1 cellular context compared by ENCODE assay signal in genomic region chr3:4986611-4987373, GRCh38.
TF ChIP-seq lines count a peak whose summit lies in the region.

No MANE protein-coding gene starts in this region.

TF ChIP-seq in GM12878, 131 proteins besides CTCF, POLR2A, EP300 and RAD21 (continued from another document):
- no peak for TF ChIP-seq HCFC1 (IDR thresholded peaks at IDR 0.05; ENCODE audit: low read length)
- no peak; the same call in 1 of the 2 replicates for TF ChIP-seq CHD1 (IDR thresholded peaks at IDR 0.05; ENCODE audit: low read depth, low read length)
- TF ChIP-seq RFX5 (IDR thresholded peaks at IDR 0.05; ENCODE audit: low read depth, low read length): no peak
- TF ChIP-seq ZNF592 (IDR thresholded peaks at IDR 0.05): peak; percentile 77; the same call in 1 of the 2 replicates
- peak; percentile 57 for TF ChIP-seq TBL1XR1 (IDR thresholded peaks at IDR 0.05; ENCODE audit: low read depth, low read length)
- TF ChIP-seq TAF1 (IDR thresholded peaks at IDR 0.05; ENCODE audit: borderline replicate concordance, low read depth, low read length): peak; percentile 76
- TF ChIP-seq ZNF24 (IDR thresholded peaks at IDR 0.05): 0 out of 2 replicates have a peak, but pooled peaks have one; percentile 27
- TF ChIP-seq MYC (IDR thresholded peaks at IDR 0.05; ENCODE audit: insufficient read depth, insufficient read length, insufficient replicate concordance, low read length, severe bottlenecking): no peak
- no peak for TF ChIP-seq BRCA1 (IDR thresholded peaks at IDR 0.05; ENCODE audit: low read depth, low read length)
- TF ChIP-seq KLF5 (IDR thresholded peaks at IDR 0.05; ENCODE audit: partially characterized antibody): no peak
- TF ChIP-seq SKIL (IDR thresholded peaks at IDR 0.05; ENCODE audit: low read depth, poor library complexity, severe bottlenecking): no peak
- TF ChIP-seq BHLHE40 (IDR thresholded peaks at IDR 0.05; ENCODE audit: borderline replicate concordance in 1 of 2, low read depth in 2 of 2, low read length in 1 of 2): peak; percentile 98 to 99
- no peak for TF ChIP-seq HDAC2 (IDR thresholded peaks at IDR 0.05)
- peak; percentile 70; the same call in 2 of the 3 replicates for TF ChIP-seq POU2F2 (IDR thresholded peaks at IDR 0.05; ENCODE audit: borderline replicate concordance, low read depth, low read length)
- peak; percentile 94 for TF ChIP-seq DPF2 (IDR thresholded peaks at IDR 0.05)
- TF ChIP-seq NFIC (IDR thresholded peaks at IDR 0.05; ENCODE audit: low read depth, low read length): no peak
- no peak for TF ChIP-seq ZBTB33 (IDR thresholded peaks at IDR 0.05)
- no peak for TF ChIP-seq USF1 (IDR thresholded peaks at IDR 0.05; ENCODE audit: borderline replicate concordance, extremely low read length, insufficient read depth, low read depth, low read length)
- no peak for TF ChIP-seq SPI1 (IDR thresholded peaks at IDR 0.05; ENCODE audit: borderline replicate concordance, insufficient read depth, low read depth, low read length)
- no peak for TF ChIP-seq EZH2 (IDR thresholded peaks at IDR 0.05; ENCODE audit: borderline replicate concordance, control insufficient read depth, low read depth, low read length)
- TF ChIP-seq RCOR1 (conservative IDR thresholded peaks at IDR 0.05; ENCODE audit: low read depth, low read length): no peak; the same call in 1 of the 2 replicates
- peak; percentile 89 for TF ChIP-seq NBN (IDR thresholded peaks at IDR 0.05)
- 0 out of 2 replicates have a peak, but pooled peaks have one; percentile 50 for TF ChIP-seq TCF7 (IDR thresholded peaks at IDR 0.05; ENCODE audit: borderline replicate concordance)
- TF ChIP-seq PBX3 (IDR thresholded peaks at IDR 0.05; ENCODE audit: insufficient replicate concordance, low read depth, low read length): no peak
- no peak for TF ChIP-seq CEBPZ (IDR thresholded peaks at IDR 0.05; ENCODE audit: low read depth, low read length)
- no peak for TF ChIP-seq SUPT20H (IDR thresholded peaks at IDR 0.05; ENCODE audit: borderline replicate concordance, control insufficient read depth, low read depth, low read length)
- TF ChIP-seq PML (IDR thresholded peaks at IDR 0.05; ENCODE audit: low read length): no peak
- no peak for TF ChIP-seq NFYA (IDR thresholded peaks at IDR 0.05; ENCODE audit: borderline replicate concordance, low read depth, low read length)
- TF ChIP-seq CHD2 (IDR thresholded peaks at IDR 0.05; ENCODE audit: borderline replicate concordance, low read depth, low read length): no peak
- no peak for TF ChIP-seq JUNB (IDR thresholded peaks at IDR 0.05)
- TF ChIP-seq MEF2A (IDR thresholded peaks at IDR 0.05; ENCODE audit: insufficient read depth, low read depth, low read length): 0 out of 2 replicates have a peak, but pooled peaks have one; percentile 28
- TF ChIP-seq IKZF1 (conservative IDR thresholded peaks at IDR 0.05): peak; percentile 98
- no peak for TF ChIP-seq MTA3 (IDR thresholded peaks at IDR 0.05; ENCODE audit: borderline replicate concordance, low read length)
- no peak for TF ChIP-seq FOS (IDR thresholded peaks at IDR 0.05; ENCODE audit: borderline replicate concordance, extremely low read depth, insufficient read length)
- no peak for TF ChIP-seq CUX1 (IDR thresholded peaks at IDR 0.05; ENCODE audit: insufficient replicate concordance, low read depth, low read length)
- no peak for TF ChIP-seq CBX3 (IDR thresholded peaks at IDR 0.05; ENCODE audit: borderline replicate concordance, low read depth)
- TF ChIP-seq BCL3 (IDR thresholded peaks at IDR 0.05; ENCODE audit: borderline replicate concordance, insufficient read depth, low read depth, low read length, poor library complexity, severe bottlenecking): no peak
- peak; percentile 21; the same call in 1 of the 2 replicates for TF ChIP-seq TCF12 (IDR thresholded peaks at IDR 0.05; ENCODE audit: low read depth, low read length)
- no peak for TF ChIP-seq RUNX3 (IDR thresholded peaks at IDR 0.05; ENCODE audit: low read length)
- TF ChIP-seq EED (IDR thresholded peaks at IDR 0.05; ENCODE audit: low read depth): peak; percentile 46
- peak; percentile 32; the same call in 1 of the 2 replicates for TF ChIP-seq SREBF2 (IDR thresholded peaks at IDR 0.05; ENCODE audit: low read length)
